17 cellular contexts compared by ENCODE assay signal in genomic region chr6:116381000-116381399, GRCh38.
"Had no signal": no experiment of that assay in that cellular context is flagged by ENCODE, and none has a peak within 500 bp of the region (broad histone marks: within the 10 kb centered on the region; RNA-seq: fewer than 3 reads in every experiment).

No MANE protein-coding gene starts in this region.

- DNase-seq: activated CD4-positive, alpha-beta memory T cell treated with anti-CD3 and anti-CD28 coated beads for 36 hours; activated CD4-positive, alpha-beta T cell treated with anti-CD3 and anti-CD28 coated beads for 1 hour; activated effector memory CD4-positive, alpha-beta T cell treated with anti-CD3 and anti-CD28 coated beads, Interleukin-2, amount 50 U/mL, for 16 hours; activated T-cell treated with anti-CD3 and anti-CD28 coated beads, Interleukin-2, amount 50 U/mL, for 4 hours; amygdala; effector CD4-positive, alpha-beta T cell; glutamatergic neuron; nucleus accumbens; right lobe of liver had no signal

- H3K4me3 ChIP-seq: cardiac muscle cell, coronary artery, prostate gland, right lobe of liver had no signal

- H3K27ac ChIP-seq: cardiac muscle cell, coronary artery, prostate gland, right lobe of liver had no signal

- H3K4me3 Mint-ChIP-seq: activated CD4-positive, alpha-beta memory T cell treated with anti-CD3 and anti-CD28 coated beads for 36 hours; activated T-cell treated with anti-CD3 and anti-CD28 coated beads, Interleukin-2, amount 50 U/mL, for 4 hours; natural killer cell treated with Interleukin-12 subunit alpha and Interleukin-12 subunit beta and Interleukin-15 and Interleukin-18, amount 100 ng/mL, for 72 hours; stimulated activated effector memory CD8-positive, alpha-beta T cell treated with anti-CD3 and anti-CD28 coated beads, Interleukin-12 subunit alpha, Interleukin-12 subunit beta, amount 100 ng/mL, for 72 hours; type B pancreatic cell had no signal

- FAIRE-seq: endothelial cell of umbilical vein had no signal

- H3K4me1 ChIP-seq: prostate gland, right lobe of liver had no signal

- H3K9me3 ChIP-seq: prostate gland, right lobe of liver had no signal

- ATAC-seq: activated naive CD4-positive, alpha-beta T cell treated with anti-CD3 and anti-CD28 coated beads, Interleukin-2, amount 50 U/mL, for 72 hours; activated T-cell treated with anti-CD3 and anti-CD28 coated beads, Interleukin-2, amount 50 U/mL, for 4 hours; natural killer cell treated with Interleukin-12 subunit alpha and Interleukin-12 subunit beta and Interleukin-15 and Interleukin-18, amount 100 ng/mL, for 72 hours; right lobe of liver; stimulated activated effector memory CD8-positive, alpha-beta T cell treated with anti-CD3 and anti-CD28 coated beads, Interleukin-12 subunit alpha, Interleukin-12 subunit beta, amount 100 ng/mL, for 72 hours had no signal

- H3K36me3 ChIP-seq: cardiac muscle cell, prostate gland, right lobe of liver had no signal

- H3K27ac Mint-ChIP-seq: activated CD4-positive, alpha-beta memory T cell treated with anti-CD3 and anti-CD28 coated beads for 36 hours; activated naive CD4-positive, alpha-beta T cell treated with anti-CD3 and anti-CD28 coated beads, Interleukin-2, amount 50 U/mL, for 72 hours; natural killer cell treated with Interleukin-12 subunit alpha and Interleukin-12 subunit beta and Interleukin-15 and Interleukin-18, amount 100 ng/mL, for 72 hours; stimulated activated effector memory CD8-positive, alpha-beta T cell treated with anti-CD3 and anti-CD28 coated beads, Interleukin-12 subunit alpha, Interleukin-12 subunit beta, amount 100 ng/mL, for 72 hours; type B pancreatic cell had no signal

- H3K36me3 Mint-ChIP-seq: activated CD4-positive, alpha-beta memory T cell treated with anti-CD3 and anti-CD28 coated beads for 36 hours; activated naive CD4-positive, alpha-beta T cell treated with anti-CD3 and anti-CD28 coated beads, Interleukin-2, amount 50 U/mL, for 72 hours; natural killer cell treated with Interleukin-12 subunit alpha and Interleukin-12 subunit beta and Interleukin-15 and Interleukin-18, amount 100 ng/mL, for 72 hours; stimulated activated effector memory CD8-positive, alpha-beta T cell treated with anti-CD3 and anti-CD28 coated beads, Interleukin-12 subunit alpha, Interleukin-12 subunit beta, amount 100 ng/mL, for 72 hours had no signal

- H3K27me3 ChIP-seq: cardiac muscle cell, right lobe of liver had no signal

- H3K9me3 Mint-ChIP-seq: activated CD4-positive, alpha-beta memory T cell treated with anti-CD3 and anti-CD28 coated beads for 36 hours; activated naive CD4-positive, alpha-beta T cell treated with anti-CD3 and anti-CD28 coated beads, Interleukin-2, amount 50 U/mL, for 72 hours; activated T-cell treated with anti-CD3 and anti-CD28 coated beads, Interleukin-2, amount 50 U/mL, for 4 hours; natural killer cell treated with Interleukin-12 subunit alpha and Interleukin-12 subunit beta and Interleukin-15 and Interleukin-18, amount 100 ng/mL, for 72 hours; stimulated activated effector memory CD8-positive, alpha-beta T cell treated with anti-CD3 and anti-CD28 coated beads, Interleukin-12 subunit alpha, Interleukin-12 subunit beta, amount 100 ng/mL, for 72 hours had no signal
